8 cellular contexts compared by ENCODE assay signal in genomic region chr7:143882611-143883078, GRCh38. TPM values are rescaled to one million over a fixed set of nuclear protein-coding genes. Genes with fewer than 3 reads are reported as not detected.
DNase-seq lines count a peak whose midpoint lies in the region; ATAC-seq and TF ChIP-seq lines count a peak whose summit lies in the region.

No MANE protein-coding gene starts in this region.

- intact Hi-C loops in ascending aorta (cut with DNase I) (loop anchor here (1.0 kb wide), 1 partner anchor 19 kb away; no protein-coding TSS in a partner anchor), right cardiac atrium (cut with DNase I) (no loop called here)

- H3K9me3 ChIP-seq in BE2C (no peaks in the 10 kb centered on the region), ascending aorta (no peaks in the 10 kb centered on the region), right cardiac atrium (ENCODE audit: control insufficient read depth, low read length) (no peaks in the 10 kb centered on the region), MM.1S (replicated peaks; ENCODE audit: insufficient read depth, low read length) (no peaks in the 10 kb centered on the region)

- peak overlapping the region; percentile 54 to 60 for H3K27ac ChIP-seq in ascending aorta
- H3K27ac ChIP-seq in right cardiac atrium (ENCODE audit: low read length): peak overlapping the region; percentile 81
- H3K27ac ChIP-seq in MM.1S (ENCODE audit: low read length): no peak overlapping the region

- no peak for TF ChIP-seq CTCF in BE2C (IDR thresholded peaks at IDR 0.05; ENCODE audit: low read depth, low read length)
- no peak for TF ChIP-seq CTCF in ascending aorta (IDR thresholded peaks at IDR 0.05)
- no peak for TF ChIP-seq CTCF in MM.1S (IDR thresholded peaks at IDR 0.05; ENCODE audit: low read length)

- H3K4me1 ChIP-seq in BE2C: peaks cover 28% of the 10 kb centered on the region
- H3K4me1 ChIP-seq in ascending aorta: peaks cover 0 to 16% of the 10 kb centered on the region in 2 donors
- peaks cover 3% of the 10 kb centered on the region for H3K4me1 ChIP-seq in right cardiac atrium (ENCODE audit: control insufficient read depth, insufficient read depth, low read length)
- H3K4me1 ChIP-seq in MM.1S (ENCODE audit: low read length): no peaks in the 10 kb centered on the region

- peak; percentile 90 for DNase-seq in BE2C
- peak; percentile 31 for DNase-seq in M059J (ENCODE audit: low read depth)
- no peak for DNase-seq in ascending aorta (ENCODE audit: low spot score in 2 of 2)
- DNase-seq in right cardiac atrium: peak; percentile 86 to 93 (median 91)
- peak; percentile 82 for DNase-seq in pons (ENCODE audit: low spot score)
- no peak for DNase-seq in MM.1S

- ATAC-seq in right cardiac atrium (peak; percentile 95 to 96), HG02938 (IDR thresholded peaks at IDR 0.05; ENCODE audit: unreplicated experiment) (no peak), HG03469 (IDR thresholded peaks at IDR 0.05; ENCODE audit: unreplicated experiment) (no peak)

- H3K9ac ChIP-seq in MM.1S (ENCODE audit: low read length): no peak overlapping the region

- H3F3A ChIP-seq in MM.1S (ENCODE audit: insufficient read depth, low read length): no peaks in the 10 kb centered on the region

- no peaks in the 10 kb centered on the region for H3K79me2 ChIP-seq in MM.1S (ENCODE audit: low read length)

- WGBS in right cardiac atrium: 1% methylated on average over 26 of the region's 26 CpGs

- no peaks in the 10 kb centered on the region for H4K20me1 ChIP-seq in MM.1S (ENCODE audit: insufficient read depth, low read length)

- no peaks in the 10 kb centered on the region for H3K9me2 ChIP-seq in MM.1S (replicated peaks; ENCODE audit: insufficient read depth, low read length)

- H3K4me3 ChIP-seq in BE2C (ENCODE audit: low read depth, low read length) (peak overlapping the region; percentile 86), ascending aorta (peak overlapping the region; percentile 70 to 88), right cardiac atrium (ENCODE audit: low read length) (peak overlapping the region; percentile 76), MM.1S (ENCODE audit: low read length) (no peak overlapping the region)

- no peak overlapping the region for H3K4me2 ChIP-seq in MM.1S (ENCODE audit: low read depth, low read length)

- H3K27me3 ChIP-seq in BE2C: no peaks in the 10 kb centered on the region
- no peaks in the 10 kb centered on the region for H3K27me3 ChIP-seq in ascending aorta
- H3K27me3 ChIP-seq in right cardiac atrium (ENCODE audit: control insufficient read depth, insufficient read depth): no peaks in the 10 kb centered on the region
- H3K27me3 ChIP-seq in MM.1S (replicated peaks; ENCODE audit: insufficient read depth, low read length): no peaks in the 10 kb centered on the region

- H3K36me3 ChIP-seq in BE2C (no peaks in the 10 kb centered on the region; the same call in 1 of the 2 replicates), ascending aorta (no peaks in the 10 kb centered on the region), MM.1S (replicated peaks; ENCODE audit: insufficient read depth, low read length) (no peaks in the 10 kb centered on the region)

- no peak overlapping the region for H2AFZ ChIP-seq in MM.1S (ENCODE audit: low read length)

RNA-seq across cellular contexts. Expression of gene TCAF1, which starts 19.3 kb away (rescaled TPM):
- polyA plus RNA-seq in BE2C (2012; ENCODE audit: insufficient read depth, insufficient read length, low read depth): 107 TPM
- 43.7 and 45.3 TPM in 2 replicates for total RNA-seq in M059J (2014; rRNA removed; shearing (Covaris generic))
- total RNA-seq in ascending aorta: 30.9 TPM
- total RNA-seq in right cardiac atrium: 10 to 100 TPM; 22.1 to 33.7 (median 25.2) TPM
- 12.7 TPM for polyA plus RNA-seq in right cardiac atrium

RNA-seq across cellular contexts. Expression of gene OR2F2, which starts 52.4 kb away (rescaled TPM):
- not detected for polyA plus RNA-seq in BE2C (2012; ENCODE audit: insufficient read depth, insufficient read length, low read depth)
- not detected in 2 replicates for total RNA-seq in M059J (2014; rRNA removed; shearing (Covaris generic))
- total RNA-seq in ascending aorta (not detected), right cardiac atrium (not detected)
- not detected for polyA plus RNA-seq in right cardiac atrium

Comparison
In these comparisons a context has a peak if more than half of its experiments do, and no peak if none do; other contexts are left out.
1. DNase-seq: peak in BE2C (single experiment), M059J (single experiment), right cardiac atrium (3 of 3) and pons (single experiment); none in ascending aorta (0 of 2) and MM.1S (single experiment).
2. ATAC-seq: peak in right cardiac atrium (2 of 2); none in HG02938 (single experiment) and HG03469 (single experiment).